ENCODE assay signal across 11 cellular contexts in the genomic region with DNA sequence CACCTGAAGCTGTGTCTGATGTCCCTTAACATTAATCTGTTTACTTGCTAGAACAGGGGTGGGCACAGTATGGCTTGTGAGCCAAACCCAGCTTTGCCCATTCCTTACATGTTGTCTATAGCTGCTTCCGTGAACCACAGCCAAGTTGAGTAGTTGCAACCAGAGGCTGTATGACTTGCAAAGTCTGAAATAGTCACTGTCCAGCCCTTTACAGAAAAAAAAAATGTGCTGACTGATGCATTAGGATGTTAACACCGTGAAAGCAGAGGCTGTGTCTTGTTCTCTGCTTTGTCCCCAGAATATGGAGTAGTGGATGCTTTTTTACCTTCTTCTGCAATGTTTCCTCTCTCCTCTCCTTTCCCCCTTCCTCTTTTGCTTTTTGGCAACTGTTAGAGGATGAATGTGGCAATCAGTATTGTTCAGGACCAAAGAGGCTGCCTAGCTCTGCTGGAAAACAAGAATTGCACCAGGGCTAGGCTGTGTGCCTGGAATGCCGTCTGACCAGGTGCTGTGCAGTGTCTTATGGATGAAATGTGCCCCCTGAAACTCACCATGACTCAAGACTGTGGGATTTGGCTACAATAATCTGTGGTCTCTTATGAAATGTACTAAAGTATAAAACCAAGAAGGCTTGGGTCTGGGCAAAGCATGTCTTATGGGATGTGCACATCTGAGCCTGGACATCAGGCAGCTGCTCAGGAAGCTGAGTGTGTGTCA.
DNase-seq lines count a peak whose midpoint lies in the region; ATAC-seq and TF ChIP-seq lines count a peak whose summit lies in the region.
"Had no signal": no experiment of that assay in that cellular context is flagged by ENCODE, and none has a peak within 500 bp of the region (broad histone marks: within the 10 kb centered on the region; RNA-seq: fewer than 3 reads in every experiment).

No MANE protein-coding gene starts in this region.

- in situ Hi-C loops in astrocyte of the spinal cord (cut with HindIII; ENCODE audit: low sequenced_read_pairs): no loop called here

- no peak overlapping the region for H3K4me2 ChIP-seq in SK-N-SH

- H3K4me3 ChIP-seq in SK-N-SH (ENCODE audit: low read depth in 2 of 2, low read length in 1 of 2) (no peak overlapping the region), astrocyte of the spinal cord (ENCODE audit: low read depth, low read length) (no peak overlapping the region), left lung (no peak overlapping the region)

- DNase-seq in SK-N-SH (no peak), astrocyte of the spinal cord (ENCODE audit: low read depth, low spot score) (peak; percentile 87), left lung (no peak), NCI-H345 (lab: John Stamatoyannopoulos, UW) (no peak), A172 (ENCODE audit: low spot score) (no peak), middle frontal gyrus (ENCODE audit: extremely low spot score, low spot score) (no peak)
- DNase-seq: activated CD4-positive, CD25-positive, alpha-beta regulatory T cell treated with anti-CD3 and anti-CD28 coated beads, Interleukin-2, amount 50 U/mL, for 72 hours; NCI-H2081 treated with DMSO at 0.1 percent for 48 hours had no signal

- no peak overlapping the region for H3K9ac ChIP-seq in SK-N-SH

- TF ChIP-seq RAD21 in SK-N-SH (IDR thresholded peaks at IDR 0.05; ENCODE audit: low read length): no peak

- no peak; the same call in 2 of the 3 replicates for ATAC-seq in SK-N-SH treated with all-trans-retinoic acid at 6 μM for 48 hours
- peak; percentile 55 for ATAC-seq in left lung
- ATAC-seq in HG03025 (IDR thresholded peaks at IDR 0.05; ENCODE audit: low FRiP score, unreplicated experiment): no peak
- ATAC-seq: stimulated activated memory B cell treated with anti-CD40 and anti-IgM and Interleukin-4, amounts not matched to agents 10 μg/mL and 1 μg/mL and 100 μg/mL, for 72 hours had no signal

- POLR2A ChIA-PET in SK-N-SH (lab: Yijun Ruan, JAX): no interaction called here

- H3K27ac ChIP-seq in SK-N-SH (ENCODE audit: low read depth in 2 of 2, low read length in 1 of 2) (peak overlapping the region in 1 of 2 experiments; percentile 7; a peak in 1 of 4 replicates), left lung (peak overlapping the region in 1 of 2 donors; percentile 63)

- CTCF ChIA-PET in SK-N-SH (lab: Yijun Ruan, JAX): interaction anchor here (1.0 to 2.3 kb wide), 3 partner anchors 13 to 37 kb away, joined by 3 to 10 read pairs (median 3); no protein-coding TSS in a partner anchor

- no peaks in the 10 kb centered on the region for H3K9me2 ChIP-seq in SK-N-SH

- H4K20me1 ChIP-seq in SK-N-SH (ENCODE audit: insufficient read depth): no peaks in the 10 kb centered on the region

- no peak overlapping the region for H2AFZ ChIP-seq in SK-N-SH (ENCODE audit: low read depth)

- intact Hi-C loops in left lung (cut with DNase I): no loop called here

- TF ChIP-seq CTCF in SK-N-SH (IDR thresholded peaks at IDR 0.05) (no peak), astrocyte of the spinal cord (IDR thresholded peaks at IDR 0.05; ENCODE audit: low read depth, low read length) (no peak), left lung (IDR thresholded peaks at IDR 0.05) (no peak)

- H3K9me3 ChIP-seq in SK-N-SH (no peaks in the 10 kb centered on the region), left lung (no peaks in the 10 kb centered on the region)

- H3K4me1 ChIP-seq in SK-N-SH (ENCODE audit: control insufficient read depth in 1 of 2, insufficient read depth in 2 of 2, low read depth in 1 of 2, low read length in 1 of 2): peaks cover 0 to 8% of the 10 kb centered on the region in 2 experiments; a peak in 1 of 4 replicates
- H3K4me1 ChIP-seq in left lung: peaks cover 7 to 22% of the 10 kb centered on the region in 2 donors

- H3F3A ChIP-seq in SK-N-SH (replicated peaks; ENCODE audit: insufficient read depth): peaks cover 5% of the 10 kb centered on the region

- no peaks in the 10 kb centered on the region for H3K79me2 ChIP-seq in SK-N-SH (ENCODE audit: insufficient read depth)

- no peaks in the 10 kb centered on the region for H3K27me3 ChIP-seq in SK-N-SH (ENCODE audit: insufficient read depth)
- no peaks in the 10 kb centered on the region for H3K27me3 ChIP-seq in left lung

- no peaks in the 10 kb centered on the region for H3K36me3 ChIP-seq in SK-N-SH (replicated peaks in 1 of 2; ENCODE audit: control insufficient read depth in 1 of 2, insufficient read depth in 2 of 2, low read length in 1 of 2)
- H3K36me3 ChIP-seq in left lung: no peaks in the 10 kb centered on the region

- no peak; a peak in 1 of 4 replicates for TF ChIP-seq EP300 in SK-N-SH (IDR thresholded peaks at IDR 0.05; ENCODE audit: borderline replicate concordance in 1 of 2, low read depth in 1 of 2, low read length in 1 of 2)

- 47% methylated on average over 2 of the region's 3 CpGs for WGBS in SK-N-SH (ENCODE audit: low lambda C conversion rate)

TF ChIP-seq in SK-N-SH, 30 proteins besides CTCF, POLR2A, EP300 and RAD21 (continues in another document):
- TF ChIP-seq TAF1 (IDR thresholded peaks at IDR 0.05; ENCODE audit: borderline replicate concordance, low read depth, low read length) (no peak), TEAD4 (IDR thresholded peaks at IDR 0.05; ENCODE audit: borderline replicate concordance, insufficient read depth) (peak; percentile 34; the same call in 1 of the 2 replicates), RCOR1 (IDR thresholded peaks at IDR 0.05; ENCODE audit: low read length) (no peak), ZBTB33 (IDR thresholded peaks at IDR 0.05; ENCODE audit: borderline replicate concordance, low read depth) (no peak), RFX5 (IDR thresholded peaks at IDR 0.05; ENCODE audit: low read length) (no peak), MXI1 (IDR thresholded peaks at IDR 0.05; ENCODE audit: low read depth, low read length) (no peak), YY1 (IDR thresholded peaks at IDR 0.05; ENCODE audit: low read depth) (no peak), GABPA (IDR thresholded peaks at IDR 0.05; ENCODE audit: low read depth) (no peak), SIN3A (IDR thresholded peaks at IDR 0.05; ENCODE audit: borderline replicate concordance, low read depth, low read length) (no peak), RXRA (IDR thresholded peaks at IDR 0.05; ENCODE audit: borderline replicate concordance, low read depth) (no peak), CHD2 (IDR thresholded peaks at IDR 0.05; ENCODE audit: low read length, partially characterized antibody) (no peak), NFIC (IDR thresholded peaks at IDR 0.05; ENCODE audit: borderline replicate concordance) (0 out of 2 replicates have a peak, but pooled peaks have one; percentile 15), NRF1 (IDR thresholded peaks at IDR 0.05; ENCODE audit: low read depth, low read length) (no peak), MEF2A (IDR thresholded peaks at IDR 0.05; ENCODE audit: borderline replicate concordance, low read depth) (no peak)

TF ChIP-seq in SK-N-SH treated with all-trans-retinoic acid at 6 μM for 48 hours, 23 proteins besides CTCF, POLR2A, EP300 and RAD21:
- no peak for TF ChIP-seq ISL1 (CRISPR knock-in tag; IDR thresholded peaks at IDR 0.05)
- TF ChIP-seq, protein P1, sequence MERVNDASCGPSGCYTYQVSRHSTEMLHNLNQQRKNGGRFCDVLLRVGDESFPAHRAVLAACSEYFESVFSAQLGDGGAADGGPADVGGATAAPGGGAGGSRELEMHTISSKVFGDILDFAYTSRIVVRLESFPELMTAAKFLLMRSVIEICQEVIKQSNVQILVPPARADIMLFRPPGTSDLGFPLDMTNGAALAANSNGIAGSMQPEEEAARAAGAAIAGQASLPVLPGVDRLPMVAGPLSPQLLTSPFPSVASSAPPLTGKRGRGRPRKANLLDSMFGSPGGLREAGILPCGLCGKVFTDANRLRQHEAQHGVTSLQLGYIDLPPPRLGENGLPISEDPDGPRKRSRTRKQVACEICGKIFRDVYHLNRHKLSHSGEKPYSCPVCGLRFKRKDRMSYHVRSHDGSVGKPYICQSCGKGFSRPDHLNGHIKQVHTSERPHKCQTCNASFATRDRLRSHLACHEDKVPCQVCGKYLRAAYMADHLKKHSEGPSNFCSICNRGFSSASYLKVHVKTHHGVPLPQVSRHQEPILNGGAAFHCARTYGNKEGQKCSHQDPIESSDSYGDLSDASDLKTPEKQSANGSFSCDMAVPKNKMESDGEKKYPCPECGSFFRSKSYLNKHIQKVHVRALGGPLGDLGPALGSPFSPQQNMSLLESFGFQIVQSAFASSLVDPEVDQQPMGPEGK (CRISPR knock-in tag; IDR thresholded peaks at IDR 0.05; ENCODE audit: borderline replicate concordance): no peak
- TF ChIP-seq ZFP30 (CRISPR knock-in tag; IDR thresholded peaks at IDR 0.05): no peak
- no peak for TF ChIP-seq TOX (CRISPR knock-in tag; IDR thresholded peaks at IDR 0.05; ENCODE audit: borderline replicate concordance)
- no peak for TF ChIP-seq ARNTL (CRISPR knock-in tag; IDR thresholded peaks at IDR 0.05; ENCODE audit: borderline replicate concordance, low read depth)
- TF ChIP-seq ESRRG (CRISPR knock-in tag; IDR thresholded peaks at IDR 0.05): no peak
- TF ChIP-seq SNAI2 (CRISPR knock-in tag; IDR thresholded peaks at IDR 0.05): no peak
- no peak for TF ChIP-seq BACH2 (CRISPR knock-in tag; IDR thresholded peaks at IDR 0.05; ENCODE audit: borderline replicate concordance)
- no peak for TF ChIP-seq ZNF565 (CRISPR knock-in tag; conservative IDR thresholded peaks at IDR 0.05; ENCODE audit: low read depth)
- TF ChIP-seq GLIS3 (CRISPR knock-in tag; IDR thresholded peaks at IDR 0.05): no peak
- no peak for TF ChIP-seq OSR1 (CRISPR knock-in tag; IDR thresholded peaks at IDR 0.05)
- TF ChIP-seq CSDC2 (CRISPR knock-in tag; IDR thresholded peaks at IDR 0.05): no peak
- no peak for TF ChIP-seq ZNF70 (CRISPR knock-in tag; IDR thresholded peaks at IDR 0.05)
- TF ChIP-seq ZNF8 (CRISPR knock-in tag; IDR thresholded peaks at IDR 0.05): no peak
